In genomic region chr5:133789428-133789827, GRCh38 we compare ENCODE assay signal across 27 cellular contexts.
"Had no signal": no experiment of that assay in that cellular context is flagged by ENCODE, and none has a peak within 500 bp of the region (broad histone marks: within the 10 kb centered on the region; RNA-seq: fewer than 3 reads in every experiment).

No MANE protein-coding gene starts in this region.

- H3K4me1 Mint-ChIP-seq: memory B cell; naive thymus-derived CD4-positive, alpha-beta T cell had no signal

- DNase-seq: colonic mucosa; cortex of kidney; effector CD4-positive, alpha-beta T cell; effector memory CD4-positive, alpha-beta T cell; erythroblast; esophagus squamous epithelium; foreskin fibroblast; foreskin melanocyte; gastrocnemius medialis; glutamatergic neuron; head of caudate nucleus; heart right ventricle; hippocampal formation; left cardiac atrium; left ventricle myocardium inferior; mammary epithelial cell; mesendoderm; midbrain; naive thymus-derived CD4-positive, alpha-beta T cell had no signal

- H3K9me3 Mint-ChIP-seq: dendritic cell treated with granulocyte-macrophage colony-stimulating factor and Interleukin-4, amounts not matched to agents 40 ng/mL and 50 ng/mL, for 4 days; memory B cell had no signal

- FAIRE-seq: endometrium, islet of Langerhans, keratinocyte had no signal

- H3K4me1 ChIP-seq: colonic mucosa, esophagus squamous epithelium, gastrocnemius medialis, heart right ventricle, left ventricle myocardium inferior had no signal

- H3K27ac ChIP-seq: colonic mucosa, epithelial cell of prostate, esophagus squamous epithelium, gastrocnemius medialis, heart right ventricle, left ventricle myocardium inferior had no signal

- H3K4me3 ChIP-seq: colonic mucosa, esophagus squamous epithelium, gastrocnemius medialis, heart right ventricle, left ventricle myocardium inferior, lung had no signal

- H3K36me3 ChIP-seq: colonic mucosa, esophagus squamous epithelium, gastrocnemius medialis, heart right ventricle, left ventricle myocardium inferior had no signal

- H3K4me3 Mint-ChIP-seq: dendritic cell treated with granulocyte-macrophage colony-stimulating factor and Interleukin-4, amounts not matched to agents 40 ng/mL and 50 ng/mL, for 4 days; memory B cell; naive thymus-derived CD4-positive, alpha-beta T cell had no signal

- H3K9me3 ChIP-seq: colonic mucosa, esophagus squamous epithelium, gastrocnemius medialis, heart right ventricle, left ventricle myocardium inferior had no signal

- ATAC-seq: esophagus mucosa; gastrocnemius medialis; heart right ventricle; left cardiac atrium; naive thymus-derived CD4-positive, alpha-beta T cell had no signal

- H3K27ac Mint-ChIP-seq: dendritic cell treated with granulocyte-macrophage colony-stimulating factor and Interleukin-4, amounts not matched to agents 40 ng/mL and 50 ng/mL, for 4 days; memory B cell; naive thymus-derived CD4-positive, alpha-beta T cell had no signal

- H3K27me3 ChIP-seq: colonic mucosa, gastrocnemius medialis had no signal

- H3K36me3 Mint-ChIP-seq: memory B cell; naive thymus-derived CD4-positive, alpha-beta T cell had no signal
